ENCODE assay signal across 19 cellular contexts in the genomic region with DNA sequence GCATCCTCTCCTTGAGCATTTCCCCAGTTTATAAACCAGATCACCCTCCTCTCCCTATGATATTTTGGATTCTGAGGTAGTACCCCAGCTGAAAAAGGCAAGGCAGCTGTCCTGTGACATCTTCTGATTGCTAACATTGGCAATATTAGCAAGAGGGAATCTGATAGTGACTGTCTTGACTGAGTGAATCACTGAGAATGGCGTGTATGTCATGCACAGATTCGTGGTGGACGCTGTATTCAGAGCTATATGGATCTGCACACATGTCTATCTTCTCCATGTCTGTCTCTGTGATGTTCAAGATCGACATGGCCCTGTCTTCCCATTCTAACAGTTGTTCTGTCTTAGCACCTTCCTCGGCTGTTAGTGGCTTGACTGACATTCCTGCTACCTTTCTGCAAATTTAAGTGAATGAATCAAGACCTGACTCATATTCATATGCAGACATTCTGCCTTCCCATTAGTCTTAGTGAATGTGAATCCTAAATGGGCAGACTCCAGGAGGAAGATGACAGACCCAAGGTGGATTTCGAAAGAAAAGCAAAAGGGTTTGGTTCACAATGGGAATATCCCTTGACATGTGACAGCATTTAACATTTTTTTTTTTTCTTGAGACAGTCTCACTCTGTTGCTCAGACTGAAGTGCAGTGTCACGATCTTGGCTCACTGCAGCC.
DNase-seq lines count a peak whose midpoint lies in the region; ATAC-seq, FAIRE-seq and TF ChIP-seq lines count a peak whose summit lies in the region.
"Had no signal": no experiment of that assay in that cellular context is flagged by ENCODE, and none has a peak within 500 bp of the region (broad histone marks: within the 10 kb centered on the region; RNA-seq: fewer than 3 reads in every experiment).

No MANE protein-coding gene starts in this region.

- H3K9me3 ChIP-seq in heart right ventricle, result no peaks in the 10 kb centered on the region
- H3K9me3 ChIP-seq: esophagus muscularis mucosa had no signal

- no peak for ATAC-seq in activated CD8-positive, alpha-beta T cell treated with anti-CD3 and anti-CD28 coated beads for 36 hours
- ATAC-seq in activated CD8-positive, alpha-beta T cell treated with anti-CD3 and anti-CD28 coated beads, Interleukin-2, amount 10 ng/mL, durations not matched to agents 7 days and 5 days, result no peak
- peak; percentile 22 for ATAC-seq in activated naive CD8-positive, alpha-beta T cell treated with anti-CD3 and anti-CD28 coated beads, Interleukin-2, amount 50 U/mL, for 24 hours
- ATAC-seq in HG03521 (IDR thresholded peaks at IDR 0.05; ENCODE audit: unreplicated experiment) (no peak), heart right ventricle (no peak)

- TF ChIP-seq CTCF in activated CD8-positive, alpha-beta T cell treated with anti-CD3 and anti-CD28 coated beads for 36 hours (IDR thresholded peaks at IDR 0.05), result no peak
- TF ChIP-seq CTCF in heart right ventricle (IDR thresholded peaks at IDR 0.05), result no peak

- no peaks in the 10 kb centered on the region for H3K9me3 Mint-ChIP-seq in activated CD8-positive, alpha-beta T cell treated with anti-CD3 and anti-CD28 coated beads for 36 hours
- H3K9me3 Mint-ChIP-seq in activated CD8-positive, alpha-beta T cell treated with anti-CD3 and anti-CD28 coated beads, Interleukin-2, amount 10 ng/mL, durations not matched to agents 7 days and 5 days (ENCODE audit: insufficient read depth), result no peaks in the 10 kb centered on the region
- H3K9me3 Mint-ChIP-seq in activated naive CD8-positive, alpha-beta T cell treated with anti-CD3 and anti-CD28 coated beads, Interleukin-2, amount 50 U/mL, for 24 hours, result no peaks in the 10 kb centered on the region
- H3K9me3 Mint-ChIP-seq: brain; CD4-positive, CD25-positive, alpha-beta regulatory T cell; IgD-negative memory B cell; memory B cell; neural crest cell had no signal

- no peaks in the 10 kb centered on the region for H3K27me3 ChIP-seq in heart right ventricle

- H3K27me3 Mint-ChIP-seq in activated CD8-positive, alpha-beta T cell treated with anti-CD3 and anti-CD28 coated beads for 36 hours, result no peaks in the 10 kb centered on the region
- H3K27me3 Mint-ChIP-seq in activated CD8-positive, alpha-beta T cell treated with anti-CD3 and anti-CD28 coated beads, Interleukin-2, amount 10 ng/mL, durations not matched to agents 7 days and 5 days (ENCODE audit: low read depth), result no peaks in the 10 kb centered on the region
- peaks cover 7% of the 10 kb centered on the region for H3K27me3 Mint-ChIP-seq in activated naive CD8-positive, alpha-beta T cell treated with anti-CD3 and anti-CD28 coated beads, Interleukin-2, amount 50 U/mL, for 24 hours
- H3K27me3 Mint-ChIP-seq: brain; CD4-positive, CD25-positive, alpha-beta regulatory T cell had no signal

- no peak for DNase-seq in activated CD8-positive, alpha-beta T cell treated with anti-CD3 and anti-CD28 coated beads for 36 hours
- no peak for DNase-seq in activated CD8-positive, alpha-beta T cell treated with anti-CD3 and anti-CD28 coated beads, Interleukin-2, amount 10 ng/mL, durations not matched to agents 7 days and 5 days
- peak; percentile 30 for DNase-seq in HTR-8/SVneo (ENCODE audit: insufficient read length, low spot score)
- DNase-seq in activated naive CD8-positive, alpha-beta T cell treated with anti-CD3 and anti-CD28 coated beads, Interleukin-2, amount 50 U/mL, for 24 hours, result no peak
- DNase-seq in renal cortical epithelial cell (ENCODE audit: low read depth), result peak; percentile 72
- DNase-seq in putamen (ENCODE audit: low spot score), result no peak
- no peak for DNase-seq in heart right ventricle
- DNase-seq: DMS79, NCI-H2081 treated with DMSO at 0.1 percent for 48 hours, NCI-H748 treated with DMSO at 0.1 percent for 48 hours, retina had no signal

- FAIRE-seq in HTR-8/SVneo (lab: Jason Lieb, UNC), result peak; percentile 72
- FAIRE-seq: H54 had no signal

- H3K4me1 ChIP-seq in heart right ventricle, result peaks cover 0 to 8% (median 0%) of the 10 kb centered on the region in 9 donors

- 85 to 88% methylated on average over 7 of the region's 7 CpGs for WGBS in heart right ventricle, 2 donors

- CTCF ChIA-PET in activated CD8-positive, alpha-beta T cell treated with anti-CD3 and anti-CD28 coated beads for 36 hours (lab: Charles Lee), result no interaction called here
- CTCF ChIA-PET in activated CD8-positive, alpha-beta T cell treated with anti-CD3 and anti-CD28 coated beads, Interleukin-2, amount 10 ng/mL, durations not matched to agents 7 days and 5 days (lab: Charles Lee), result no interaction called here

- H3K36me3 Mint-ChIP-seq in activated CD8-positive, alpha-beta T cell treated with anti-CD3 and anti-CD28 coated beads for 36 hours (ENCODE audit: low read depth), result no peaks in the 10 kb centered on the region
- H3K36me3 Mint-ChIP-seq in activated CD8-positive, alpha-beta T cell treated with anti-CD3 and anti-CD28 coated beads, Interleukin-2, amount 10 ng/mL, durations not matched to agents 7 days and 5 days (ENCODE audit: low read depth), result no peaks in the 10 kb centered on the region
- H3K36me3 Mint-ChIP-seq in activated naive CD8-positive, alpha-beta T cell treated with anti-CD3 and anti-CD28 coated beads, Interleukin-2, amount 50 U/mL, for 24 hours (ENCODE audit: low read depth), result no peaks in the 10 kb centered on the region
- H3K36me3 Mint-ChIP-seq: CD4-positive, CD25-positive, alpha-beta regulatory T cell; memory B cell had no signal

- no peak overlapping the region for H3K4me3 Mint-ChIP-seq in activated CD8-positive, alpha-beta T cell treated with anti-CD3 and anti-CD28 coated beads for 36 hours
- no peak overlapping the region for H3K4me3 Mint-ChIP-seq in activated CD8-positive, alpha-beta T cell treated with anti-CD3 and anti-CD28 coated beads, Interleukin-2, amount 10 ng/mL, durations not matched to agents 7 days and 5 days
- no peak overlapping the region for H3K4me3 Mint-ChIP-seq in activated naive CD8-positive, alpha-beta T cell treated with anti-CD3 and anti-CD28 coated beads, Interleukin-2, amount 50 U/mL, for 24 hours
- H3K4me3 Mint-ChIP-seq: brain, memory B cell, neural crest cell had no signal

- POLR2A ChIA-PET in activated CD8-positive, alpha-beta T cell treated with anti-CD3 and anti-CD28 coated beads for 36 hours (lab: Charles Lee), result no interaction called here
- POLR2A ChIA-PET in activated CD8-positive, alpha-beta T cell treated with anti-CD3 and anti-CD28 coated beads, Interleukin-2, amount 10 ng/mL, durations not matched to agents 7 days and 5 days (lab: Charles Lee), result no interaction called here

- intact Hi-C loops in activated CD8-positive, alpha-beta T cell treated with anti-CD3 and anti-CD28 coated beads for 36 hours (cut with micrococcal nuclease), result no loop called here
- intact Hi-C loops in heart right ventricle (cut with DNase I), result no loop called here

- no peak overlapping the region for H3K4me3 ChIP-seq in heart right ventricle
- H3K4me3 ChIP-seq: esophagus muscularis mucosa had no signal

- H3K4me1 Mint-ChIP-seq in activated CD8-positive, alpha-beta T cell treated with anti-CD3 and anti-CD28 coated beads for 36 hours (ENCODE audit: low read depth), result peaks cover 7% of the 10 kb centered on the region
- no peaks in the 10 kb centered on the region for H3K4me1 Mint-ChIP-seq in activated CD8-positive, alpha-beta T cell treated with anti-CD3 and anti-CD28 coated beads, Interleukin-2, amount 10 ng/mL, durations not matched to agents 7 days and 5 days (ENCODE audit: low read depth)
- H3K4me1 Mint-ChIP-seq in activated naive CD8-positive, alpha-beta T cell treated with anti-CD3 and anti-CD28 coated beads, Interleukin-2, amount 50 U/mL, for 24 hours, result peaks cover 11% of the 10 kb centered on the region

- H3K27ac Mint-ChIP-seq in activated CD8-positive, alpha-beta T cell treated with anti-CD3 and anti-CD28 coated beads for 36 hours, result peak overlapping the region; percentile 12
- H3K27ac Mint-ChIP-seq in activated CD8-positive, alpha-beta T cell treated with anti-CD3 and anti-CD28 coated beads, Interleukin-2, amount 10 ng/mL, durations not matched to agents 7 days and 5 days, result no peak overlapping the region
- no peak overlapping the region for H3K27ac Mint-ChIP-seq in activated naive CD8-positive, alpha-beta T cell treated with anti-CD3 and anti-CD28 coated beads, Interleukin-2, amount 50 U/mL, for 24 hours
- H3K27ac Mint-ChIP-seq: CD4-positive, CD25-positive, alpha-beta regulatory T cell; IgD-negative memory B cell; memory B cell had no signal

- no peak overlapping the region for H3K27ac ChIP-seq in heart right ventricle
- H3K27ac ChIP-seq: esophagus muscularis mucosa had no signal

- H3K36me3 ChIP-seq in heart right ventricle, result no peaks in the 10 kb centered on the region
- H3K36me3 ChIP-seq: esophagus muscularis mucosa had no signal

Comparison
In these comparisons a context has a peak if more than half of its experiments do, and no peak if none do; other contexts are left out.
1. DNase-seq: peak in HTR-8/SVneo (single experiment) and renal cortical epithelial cell (single experiment); none in activated CD8-positive, alpha-beta T cell treated with anti-CD3 and anti-CD28 coated beads for 36 hours (single experiment), activated CD8-positive, alpha-beta T cell treated with anti-CD3 and anti-CD28 coated beads, Interleukin-2, amount 10 ng/mL, durations not matched to agents 7 days and 5 days (single experiment), activated naive CD8-positive, alpha-beta T cell treated with anti-CD3 and anti-CD28 coated beads, Interleukin-2, amount 50 U/mL, for 24 hours (single experiment), putamen (single experiment) and heart right ventricle (0 of 2).